Comparison of ENCODE assay signal across 8 cellular contexts in genomic region chr18:5543854-5544389, GRCh38. TPM values are rescaled to one million over a fixed set of nuclear protein-coding genes. Genes with fewer than 3 reads are reported as not detected.
DNase-seq lines count a peak whose midpoint lies in the region; ATAC-seq and TF ChIP-seq lines count a peak whose summit lies in the region.

EPB41L3 (minus strand) TSS chr18:5543997; CDS start chr18:5489183, 54,814 bp downstream.

- H3K9me3 ChIP-seq in skeletal muscle tissue (ENCODE audit: control insufficient read depth in 3 of 3, low read length in 3 of 3) = no peaks in the 10 kb centered on the region

- H3K36me3 ChIP-seq in brain microvascular endothelial cell (replicated peaks) (no peaks in the 10 kb centered on the region), skeletal muscle tissue (ENCODE audit: control insufficient read depth in 3 of 3, insufficient read depth in 3 of 3, low read length in 3 of 3) (no peaks in the 10 kb centered on the region)

- no peaks in the 10 kb centered on the region for H3K4me1 ChIP-seq in skeletal muscle tissue (ENCODE audit: control insufficient read depth in 3 of 3, insufficient read depth in 3 of 3, low read length in 3 of 3)

- peak; percentile 6 for DNase-seq in stimulated activated CD4-positive, alpha-beta T cell treated with anti-CD3 and anti-CD28 coated beads, Interleukin-15, amount 100 ng/mL, for 24 hours
- no peak for DNase-seq in stimulated activated CD4-positive, alpha-beta T cell treated with anti-CD3 and anti-CD28 coated beads, Interleukin-4, amount 100 ng/mL, for 1 hour
- DNase-seq in brain microvascular endothelial cell (no peak), islet precursor cell (peak; percentile 79), GM10266 (ENCODE audit: extremely low spot score) (no peak), RKO (ENCODE audit: low spot score) (no peak)

- ATAC-seq in GM18861 (IDR thresholded peaks at IDR 0.05; ENCODE audit: unreplicated experiment) = no peak

- H3K4me3 ChIP-seq in brain microvascular endothelial cell (ENCODE audit: low read depth, low read length) (peak within 1 kb of the TSS; percentile 64), skeletal muscle tissue (ENCODE audit: low read length in 3 of 3) (peak within 1 kb of the TSS; percentile 65 to 70 (median 65))

- in situ Hi-C loops in brain microvascular endothelial cell (cut with HindIII; ENCODE audit: low pct_ligation_motif_present, low sequenced_read_pairs) = no loop called here

- H3K27ac ChIP-seq in brain microvascular endothelial cell (peak within 1 kb of the TSS; percentile 63), skeletal muscle tissue (ENCODE audit: low read depth, low read length) (peak within 1 kb of the TSS; percentile 37)

- peak within 1 kb of the TSS; percentile 57 to 71 (median 64) for H3K9ac ChIP-seq in skeletal muscle tissue (ENCODE audit: low read depth in 1 of 3, low read length in 3 of 3)

- no peaks in the 10 kb centered on the region for H3K27me3 ChIP-seq in brain microvascular endothelial cell (replicated peaks)
- peaks cover 3 to 10% (median 7%) of the 10 kb centered on the region in 3 donors for H3K27me3 ChIP-seq in skeletal muscle tissue (ENCODE audit: control insufficient read depth in 3 of 3, insufficient read depth in 3 of 3, low read length in 3 of 3)

- TF ChIP-seq CTCF in brain microvascular endothelial cell (IDR thresholded peaks at IDR 0.05; ENCODE audit: low read depth, low read length, missing control alignments) = no peak
- no peak for TF ChIP-seq CTCF in GM10266 (IDR thresholded peaks at IDR 0.05; ENCODE audit: control insufficient read depth, insufficient read depth, low read depth, missing control alignments)

RNA-seq across cellular contexts. Expression of gene EPB41L3, which starts in this region (rescaled TPM):
- total RNA-seq in skeletal muscle tissue = 79.9 TPM

Comparison
In these comparisons a context has a peak if more than half of its experiments do, and no peak if none do; other contexts are left out.
1. DNase-seq: peak in stimulated activated CD4-positive, alpha-beta T cell treated with anti-CD3 and anti-CD28 coated beads, Interleukin-15, amount 100 ng/mL, for 24 hours (single experiment) and islet precursor cell (single experiment); none in stimulated activated CD4-positive, alpha-beta T cell treated with anti-CD3 and anti-CD28 coated beads, Interleukin-4, amount 100 ng/mL, for 1 hour (single experiment), brain microvascular endothelial cell (single experiment), GM10266 (single experiment) and RKO (single experiment).